8 cellular contexts compared by ENCODE assay signal in genomic region chr14:66508547-66508845, GRCh38. TPM values are rescaled to one million over a fixed set of nuclear protein-coding genes. Genes with fewer than 3 reads are reported as not detected.
DNase-seq lines count a peak whose midpoint lies in the region; ATAC-seq and TF ChIP-seq lines count a peak whose summit lies in the region.

No MANE protein-coding gene starts in this region.

- WGBS in thymus, result under 1% methylated on average over 19 of the region's 19 CpGs

- H3K27me3 Mint-ChIP-seq in activated CD4-positive, alpha-beta T cell treated with anti-CD3 and anti-CD28 coated beads, Interleukin-2, amount 10 ng/mL, durations not matched to agents 24 days and 14 days, result peaks cover 23% of the 10 kb centered on the region
- no peaks in the 10 kb centered on the region for H3K27me3 Mint-ChIP-seq in activated T-helper 17 cell treated with anti-CD3 and anti-CD28 coated beads, Interleukin-2, amount 50 U/mL, for 72 hours

- no peak for ATAC-seq in activated T-helper 17 cell treated with anti-CD3 and anti-CD28 coated beads, Interleukin-2, amount 50 U/mL, for 72 hours (replicated peaks)

- H3K4me1 Mint-ChIP-seq in activated CD4-positive, alpha-beta T cell treated with anti-CD3 and anti-CD28 coated beads, Interleukin-2, amount 10 ng/mL, durations not matched to agents 24 days and 14 days, result peaks cover 25% of the 10 kb centered on the region
- peaks cover 15% of the 10 kb centered on the region for H3K4me1 Mint-ChIP-seq in activated T-helper 17 cell treated with anti-CD3 and anti-CD28 coated beads, Interleukin-2, amount 50 U/mL, for 72 hours

- H3K27ac Mint-ChIP-seq in activated CD4-positive, alpha-beta T cell treated with anti-CD3 and anti-CD28 coated beads, Interleukin-2, amount 10 ng/mL, durations not matched to agents 24 days and 14 days, result peak overlapping the region; percentile 96
- peak overlapping the region; percentile 92 for H3K27ac Mint-ChIP-seq in activated T-helper 17 cell treated with anti-CD3 and anti-CD28 coated beads, Interleukin-2, amount 50 U/mL, for 72 hours

- no peaks in the 10 kb centered on the region for H3K9me3 Mint-ChIP-seq in activated CD4-positive, alpha-beta T cell treated with anti-CD3 and anti-CD28 coated beads, Interleukin-2, amount 10 ng/mL, durations not matched to agents 24 days and 14 days
- H3K9me3 Mint-ChIP-seq in activated T-helper 17 cell treated with anti-CD3 and anti-CD28 coated beads, Interleukin-2, amount 50 U/mL, for 72 hours, result no peaks in the 10 kb centered on the region

- H3K36me3 Mint-ChIP-seq in activated CD4-positive, alpha-beta T cell treated with anti-CD3 and anti-CD28 coated beads, Interleukin-2, amount 10 ng/mL, durations not matched to agents 24 days and 14 days (ENCODE audit: low read depth), result no peaks in the 10 kb centered on the region
- H3K36me3 Mint-ChIP-seq in activated T-helper 17 cell treated with anti-CD3 and anti-CD28 coated beads, Interleukin-2, amount 50 U/mL, for 72 hours (ENCODE audit: low read depth), result no peaks in the 10 kb centered on the region

- no peak for DNase-seq in activated CD4-positive, alpha-beta T cell treated with anti-CD3 and anti-CD28 coated beads, Interleukin-2, amount 10 ng/mL, durations not matched to agents 24 days and 14 days
- no peak for DNase-seq in activated CD4-positive, alpha-beta T cell treated with anti-CD3 and anti-CD28 coated beads for 48 hours
- DNase-seq in kidney epithelial cell (ENCODE audit: low read depth), result no peak
- no peak for DNase-seq in germinal center (ENCODE audit: low spot score)
- no peak for DNase-seq in HUDEP-2 (lab: John Stamatoyannopoulos, UW; ENCODE audit: unreplicated experiment in 76 of 76)
- no peak for DNase-seq in NK-92 (lab: John Stamatoyannopoulos, UW; ENCODE audit: unreplicated experiment)

- no peaks in the 10 kb centered on the region for H3K9me3 ChIP-seq in thymus (ENCODE audit: control insufficient read depth)

- no peaks in the 10 kb centered on the region for H3K36me3 ChIP-seq in kidney epithelial cell (ENCODE audit: control insufficient read depth, insufficient read depth, low read length)
- H3K36me3 ChIP-seq in thymus (ENCODE audit: control insufficient read depth, insufficient read depth), result no peaks in the 10 kb centered on the region

- intact Hi-C loops in activated CD4-positive, alpha-beta T cell treated with anti-CD3 and anti-CD28 coated beads, Interleukin-2, amount 10 ng/mL, durations not matched to agents 24 days and 14 days (cut with micrococcal nuclease), result loop anchor here (1.0 to 5.0 kb wide), 5 partner anchors 104 to 1309 kb away; partner anchors contain the start of genes ATP6V1D, FUT8, PALS1 and RAD51B

- H3K27me3 ChIP-seq in kidney epithelial cell (ENCODE audit: control insufficient read depth, insufficient read depth, low read length), result no peaks in the 10 kb centered on the region
- peaks cover 10% of the 10 kb centered on the region for H3K27me3 ChIP-seq in thymus (ENCODE audit: control insufficient read depth, insufficient read depth)

- no peak for TF ChIP-seq CTCF in kidney epithelial cell (IDR thresholded peaks at IDR 0.05; ENCODE audit: insufficient read depth, low read length, poor library complexity, severe bottlenecking)

- peak overlapping the region; percentile 36 for H3K27ac ChIP-seq in thymus (ENCODE audit: low read depth)

- H3K4me1 ChIP-seq in thymus (ENCODE audit: control insufficient read depth, insufficient read depth, low read length), result peaks cover 7% of the 10 kb centered on the region

- peak overlapping the region; percentile 89 for H3K4me3 Mint-ChIP-seq in activated CD4-positive, alpha-beta T cell treated with anti-CD3 and anti-CD28 coated beads, Interleukin-2, amount 10 ng/mL, durations not matched to agents 24 days and 14 days
- H3K4me3 Mint-ChIP-seq in activated T-helper 17 cell treated with anti-CD3 and anti-CD28 coated beads, Interleukin-2, amount 50 U/mL, for 72 hours, result peak overlapping the region; percentile 96

- H3K4me3 ChIP-seq in kidney epithelial cell (ENCODE audit: low read depth, low read length) (peak overlapping the region; percentile 82), thymus (ENCODE audit: low read length) (peak overlapping the region; percentile 58)

RNA-seq across cellular contexts. Expression of gene GPHN, which starts 0.5 kb away (rescaled TPM):
- 44.4 and 46.8 TPM in 2 replicates for total RNA-seq in activated CD4-positive, alpha-beta T cell treated with anti-CD3 and anti-CD28 coated beads, Interleukin-2, amount 10 ng/mL, durations not matched to agents 24 days and 14 days
- total RNA-seq in activated T-helper 17 cell treated with anti-CD3 and anti-CD28 coated beads, Interleukin-2, amount 50 U/mL, for 72 hours, result 10 to 100 TPM; 21.7 to 23.2 TPM
- 7.5 and 12.9 TPM in 2 replicates for total RNA-seq in kidney epithelial cell
- polyA plus RNA-seq in thymus, result 28.4 TPM

RNA-seq across cellular contexts. Expression of gene CCDC196, which starts 22.3 kb away (rescaled TPM):
- total RNA-seq in activated CD4-positive, alpha-beta T cell treated with anti-CD3 and anti-CD28 coated beads, Interleukin-2, amount 10 ng/mL, durations not matched to agents 24 days and 14 days, result not detected in 2 replicates
- total RNA-seq in activated T-helper 17 cell treated with anti-CD3 and anti-CD28 coated beads, Interleukin-2, amount 50 U/mL, for 72 hours, result not detected
- not detected in 2 replicates for total RNA-seq in kidney epithelial cell
- polyA plus RNA-seq in thymus, result not detected
